In genomic region chr7:142375710-142376313, GRCh38 we compare ENCODE assay signal across 8 cellular contexts.
DNase-seq lines count a peak whose midpoint lies in the region; ATAC-seq and TF ChIP-seq lines count a peak whose summit lies in the region.

No MANE protein-coding gene starts in this region.

- H3K4me1 ChIP-seq in SK-N-SH (ENCODE audit: control insufficient read depth in 1 of 2, insufficient read depth in 2 of 2, low read depth in 1 of 2, low read length in 1 of 2) (peaks cover 0 to 5% of the 10 kb centered on the region in 2 experiments; a peak in 1 of 4 replicates), gastroesophageal sphincter (no peaks in the 10 kb centered on the region), testis (no peaks in the 10 kb centered on the region)

- TF ChIP-seq RAD21 in SK-N-SH (IDR thresholded peaks at IDR 0.05; ENCODE audit: low read length): peak; percentile 32; the same call in 1 of the 2 replicates

- TF ChIP-seq CTCF in 22Rv1 (IDR thresholded peaks at IDR 0.05) (0 out of 2 replicates have a peak, but pooled peaks have one; percentile 13), GM12873 (IDR thresholded peaks at IDR 0.05; ENCODE audit: insufficient read depth, low read depth, low read length, missing control alignments) (peak; percentile 22), SK-N-SH (IDR thresholded peaks at IDR 0.05) (peak; percentile 44), gastroesophageal sphincter (IDR thresholded peaks at IDR 0.05) (no peak), testis (IDR thresholded peaks at IDR 0.05) (no peak)

- intact Hi-C loops in testis (cut with DNase I; ENCODE audit: low total_unique reads): no loop called here

- peak; percentile 28 for ATAC-seq in gastroesophageal sphincter
- ATAC-seq in GM18511 (IDR thresholded peaks at IDR 0.05; ENCODE audit: unreplicated experiment): no peak
- no peak for ATAC-seq in HG03442 (IDR thresholded peaks at IDR 0.05; ENCODE audit: unreplicated experiment)

- H4K20me1 ChIP-seq in SK-N-SH (ENCODE audit: insufficient read depth): no peaks in the 10 kb centered on the region

- H3K9me3 ChIP-seq in SK-N-SH: no peaks in the 10 kb centered on the region
- no peaks in the 10 kb centered on the region for H3K9me3 ChIP-seq in gastroesophageal sphincter
- no peaks in the 10 kb centered on the region for H3K9me3 ChIP-seq in testis

- 43% methylated on average over 4 of the region's 4 CpGs for WGBS in SK-N-SH (ENCODE audit: low lambda C conversion rate)
- 32 to 83% methylated on average over 2 to 3 of the region's 4 CpGs for WGBS in gastroesophageal sphincter (ENCODE audit: low coverage in 1 of 2), 2 donors
- WGBS in testis, 2 donors: 47 to 79% methylated on average over 4 of the region's 4 CpGs

- no peaks in the 10 kb centered on the region for H3K36me3 ChIP-seq in SK-N-SH (replicated peaks in 1 of 2; ENCODE audit: control insufficient read depth in 1 of 2, insufficient read depth in 2 of 2, low read length in 1 of 2)
- no peaks in the 10 kb centered on the region for H3K36me3 ChIP-seq in gastroesophageal sphincter
- H3K36me3 ChIP-seq in testis (ENCODE audit: low read depth, missing control alignments): no peaks in the 10 kb centered on the region

- no peaks in the 10 kb centered on the region for H3K79me2 ChIP-seq in SK-N-SH (ENCODE audit: insufficient read depth)

- TF ChIP-seq POLR2A in gastroesophageal sphincter (IDR thresholded peaks at IDR 0.05): no peak
- TF ChIP-seq POLR2A in testis (IDR thresholded peaks at IDR 0.05): no peak

- no peak overlapping the region for H3K9ac ChIP-seq in SK-N-SH

- no peaks in the 10 kb centered on the region; the same call in 1 of the 2 replicates for H3K27me3 ChIP-seq in SK-N-SH (ENCODE audit: insufficient read depth)
- H3K27me3 ChIP-seq in gastroesophageal sphincter: no peaks in the 10 kb centered on the region
- no peaks in the 10 kb centered on the region for H3K27me3 ChIP-seq in testis

- H3K4me3 ChIP-seq in SK-N-SH (ENCODE audit: low read depth in 2 of 2, low read length in 1 of 2) (no peak overlapping the region), gastroesophageal sphincter (no peak overlapping the region), testis (no peak overlapping the region)

- TF ChIP-seq EP300 in SK-N-SH (IDR thresholded peaks at IDR 0.05; ENCODE audit: borderline replicate concordance in 1 of 2, low read depth in 1 of 2, low read length in 1 of 2) (no peak), gastroesophageal sphincter (IDR thresholded peaks at IDR 0.05) (no peak)

- DNase-seq in SK-N-SH (no peak), NCI-H226 (no peak), testis (no peak)

- POLR2A ChIA-PET in SK-N-SH (lab: Yijun Ruan, JAX): no interaction called here

- no peaks in the 10 kb centered on the region for H3K9me2 ChIP-seq in SK-N-SH

- H3K27ac ChIP-seq in 22Rv1: no peak overlapping the region
- no peak overlapping the region for H3K27ac ChIP-seq in SK-N-SH (ENCODE audit: low read depth in 2 of 2, low read length in 1 of 2)
- no peak overlapping the region for H3K27ac ChIP-seq in gastroesophageal sphincter
- H3K27ac ChIP-seq in testis: no peak overlapping the region

- no peak overlapping the region for H3K4me2 ChIP-seq in SK-N-SH

- CTCF ChIA-PET in SK-N-SH (lab: Yijun Ruan, JAX): interaction anchor here (0.7 to 1.4 kb wide), 5 partner anchors 9 to 255 kb away, joined by 3 to 7 read pairs (median 3); no protein-coding TSS in a partner anchor

- H3F3A ChIP-seq in SK-N-SH (replicated peaks; ENCODE audit: insufficient read depth): no peaks in the 10 kb centered on the region

- no peak overlapping the region for H2AFZ ChIP-seq in SK-N-SH (ENCODE audit: low read depth)

TF ChIP-seq in SK-N-SH, 30 proteins besides CTCF, POLR2A, EP300 and RAD21:
- TF ChIP-seq GATA2 (CRISPR knock-in tag; IDR thresholded peaks at IDR 0.05): no peak
- TF ChIP-seq FOSL2 (IDR thresholded peaks at IDR 0.05; ENCODE audit: borderline replicate concordance, low read depth): no peak
- no peak for TF ChIP-seq SMC3 (IDR thresholded peaks at IDR 0.05; ENCODE audit: low read depth, low read length)
- TF ChIP-seq NRF1 (IDR thresholded peaks at IDR 0.05; ENCODE audit: low read depth, low read length): no peak
- TF ChIP-seq TCF12 (IDR thresholded peaks at IDR 0.05): no peak
- no peak for TF ChIP-seq FOXJ3 (CRISPR knock-in tag; IDR thresholded peaks at IDR 0.05)
- no peak for TF ChIP-seq USF1 (IDR thresholded peaks at IDR 0.05; ENCODE audit: borderline replicate concordance, low read depth)
- TF ChIP-seq TEAD4 (IDR thresholded peaks at IDR 0.05; ENCODE audit: borderline replicate concordance, insufficient read depth): no peak
- no peak for TF ChIP-seq EZH2phosphoT487 (IDR thresholded peaks at IDR 0.05; ENCODE audit: borderline replicate concordance, low read depth)
- no peak for TF ChIP-seq USF2 (IDR thresholded peaks at IDR 0.05; ENCODE audit: borderline replicate concordance, low read depth, low read length)
- no peak for TF ChIP-seq RXRA (IDR thresholded peaks at IDR 0.05; ENCODE audit: borderline replicate concordance, low read depth)
- TF ChIP-seq, protein P1, sequence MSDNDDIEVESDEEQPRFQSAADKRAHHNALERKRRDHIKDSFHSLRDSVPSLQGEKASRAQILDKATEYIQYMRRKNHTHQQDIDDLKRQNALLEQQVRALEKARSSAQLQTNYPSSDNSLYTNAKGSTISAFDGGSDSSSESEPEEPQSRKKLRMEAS (IDR thresholded peaks at IDR 0.05; ENCODE audit: low read depth): no peak
- TF ChIP-seq, protein P2, sequence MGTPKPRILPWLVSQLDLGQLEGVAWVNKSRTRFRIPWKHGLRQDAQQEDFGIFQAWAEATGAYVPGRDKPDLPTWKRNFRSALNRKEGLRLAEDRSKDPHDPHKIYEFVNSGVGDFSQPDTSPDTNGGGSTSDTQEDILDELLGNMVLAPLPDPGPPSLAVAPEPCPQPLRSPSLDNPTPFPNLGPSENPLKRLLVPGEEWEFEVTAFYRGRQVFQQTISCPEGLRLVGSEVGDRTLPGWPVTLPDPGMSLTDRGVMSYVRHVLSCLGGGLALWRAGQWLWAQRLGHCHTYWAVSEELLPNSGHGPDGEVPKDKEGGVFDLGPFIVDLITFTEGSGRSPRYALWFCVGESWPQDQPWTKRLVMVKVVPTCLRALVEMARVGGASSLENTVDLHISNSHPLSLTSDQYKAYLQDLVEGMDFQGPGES (IDR thresholded peaks at IDR 0.05; ENCODE audit: low read depth, low read length): no peak
- no peak for TF ChIP-seq FOXM1 (IDR thresholded peaks at IDR 0.05; ENCODE audit: low read depth)
- TF ChIP-seq, protein P3, sequence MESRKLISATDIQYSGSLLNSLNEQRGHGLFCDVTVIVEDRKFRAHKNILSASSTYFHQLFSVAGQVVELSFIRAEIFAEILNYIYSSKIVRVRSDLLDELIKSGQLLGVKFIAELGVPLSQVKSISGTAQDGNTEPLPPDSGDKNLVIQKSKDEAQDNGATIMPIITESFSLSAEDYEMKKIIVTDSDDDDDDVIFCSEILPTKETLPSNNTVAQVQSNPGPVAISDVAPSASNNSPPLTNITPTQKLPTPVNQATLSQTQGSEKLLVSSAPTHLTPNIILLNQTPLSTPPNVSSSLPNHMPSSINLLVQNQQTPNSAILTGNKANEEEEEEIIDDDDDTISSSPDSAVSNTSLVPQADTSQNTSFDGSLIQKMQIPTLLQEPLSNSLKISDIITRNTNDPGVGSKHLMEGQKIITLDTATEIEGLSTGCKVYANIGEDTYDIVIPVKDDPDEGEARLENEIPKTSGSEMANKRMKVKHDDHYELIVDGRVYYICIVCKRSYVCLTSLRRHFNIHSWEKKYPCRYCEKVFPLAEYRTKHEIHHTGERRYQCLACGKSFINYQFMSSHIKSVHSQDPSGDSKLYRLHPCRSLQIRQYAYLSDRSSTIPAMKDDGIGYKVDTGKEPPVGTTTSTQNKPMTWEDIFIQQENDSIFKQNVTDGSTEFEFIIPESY (IDR thresholded peaks at IDR 0.05; ENCODE audit: borderline replicate concordance, low read depth): no peak

Comparison
In these comparisons a context has a peak if more than half of its experiments do, and no peak if none do; other contexts are left out.
1. CTCF ChIP-seq: peak in 22Rv1 (single experiment), GM12873 (single experiment) and SK-N-SH (single experiment); none in gastroesophageal sphincter (0 of 4) and testis (0 of 3).